In genomic region chr15:41774062-41774872, GRCh38 we compare ENCODE assay signal across 8 cellular contexts. TPM values are rescaled to one million over a fixed set of nuclear protein-coding genes. Genes with fewer than 3 reads are reported as not detected.
DNase-seq lines count a peak whose midpoint lies in the region; ATAC-seq and TF ChIP-seq lines count a peak whose summit lies in the region.

MAPKBP1 (plus strand) TSS chr15:41774484; CDS start chr15:41775276, 792 bp downstream.

- CTCF ChIA-PET in RWPE1 (lab: Yijun Ruan, JAX), result interaction anchor here (0.6 to 5.1 kb wide), 10 partner anchors 30 to 363 kb away, joined by 3 to 59 read pairs (median 6); no protein-coding TSS in a partner anchor

- peak within 1 kb of the TSS; percentile 85 for H3K4me3 Mint-ChIP-seq in activated T-helper 17 cell treated with anti-CD3 and anti-CD28 coated beads, Interleukin-2, amount 50 U/mL, for 72 hours
- H3K4me3 Mint-ChIP-seq in natural killer cell, result peak within 1 kb of the TSS; percentile 97

- H3K4me1 Mint-ChIP-seq in activated T-helper 17 cell treated with anti-CD3 and anti-CD28 coated beads, Interleukin-2, amount 50 U/mL, for 72 hours, result peaks cover 46% of the 10 kb centered on the region
- peaks cover 60 to 63% of the 10 kb centered on the region in 2 donors for H3K4me1 Mint-ChIP-seq in natural killer cell

- peak within 1 kb of the TSS; percentile 77 for H3K27ac Mint-ChIP-seq in activated T-helper 17 cell treated with anti-CD3 and anti-CD28 coated beads, Interleukin-2, amount 50 U/mL, for 72 hours
- H3K27ac Mint-ChIP-seq in natural killer cell, result peak within 1 kb of the TSS; percentile 93 to 94

- intact Hi-C loops in natural killer cell (cut with micrococcal nuclease), result loop anchor here (1.0 to 5.0 kb wide), 8 partner anchors 54 to 1207 kb away; partner anchors contain the start of genes CCDC32, EHD4, JMJD7 and MGA

- peak; percentile 97 for DNase-seq in ELR (ENCODE audit: low read depth)
- DNase-seq in H4 (ENCODE audit: low spot score), result peak; percentile 98
- peak; percentile 92 for DNase-seq in LNCaP clone FGC (ENCODE audit: low read depth)
- peak; percentile 96 for DNase-seq in RWPE1 (ENCODE audit: low spot score)
- DNase-seq in fibroblast of peridontal ligament (ENCODE audit: extremely low read depth), result peak; percentile 98
- peak; percentile 98 for DNase-seq in natural killer cell
- peak; percentile 97 for DNase-seq in stimulated activated naive CD4-positive, alpha-beta T cell treated with Interleukin-2 at 50 U/mL for 16 hours (lab: John Stamatoyannopoulos, UW)

- TF ChIP-seq CTCF in LNCaP clone FGC (IDR thresholded peaks at IDR 0.05; ENCODE audit: control insufficient read depth, extremely low read depth, insufficient read depth) (peak; percentile 92), RWPE1 (conservative IDR thresholded peaks at IDR 0.05; ENCODE audit: low read depth) (peak; percentile 87), natural killer cell (IDR thresholded peaks at IDR 0.05) (peak; percentile 72)

- no peaks in the 10 kb centered on the region for H3K9me3 Mint-ChIP-seq in activated T-helper 17 cell treated with anti-CD3 and anti-CD28 coated beads, Interleukin-2, amount 50 U/mL, for 72 hours
- no peaks in the 10 kb centered on the region for H3K9me3 Mint-ChIP-seq in natural killer cell

- H3K36me3 Mint-ChIP-seq in activated T-helper 17 cell treated with anti-CD3 and anti-CD28 coated beads, Interleukin-2, amount 50 U/mL, for 72 hours (ENCODE audit: low read depth), result peaks cover 16% of the 10 kb centered on the region
- H3K36me3 Mint-ChIP-seq in natural killer cell, result no peaks in the 10 kb centered on the region

- peak; percentile 89 for ATAC-seq in activated T-helper 17 cell treated with anti-CD3 and anti-CD28 coated beads, Interleukin-2, amount 50 U/mL, for 72 hours (replicated peaks)
- peak; percentile 90 to 97 (median 91) for ATAC-seq in natural killer cell

- peak within 1 kb of the TSS; percentile 94 for H3K27ac ChIP-seq in RWPE1

- POLR2A ChIA-PET in RWPE1 (lab: Yijun Ruan, JAX; ENCODE audit: low non-redundant PET), result interaction anchor here (0.6 to 1.7 kb wide), 8 partner anchors 10 to 336 kb away, joined by 3 to 5 read pairs (median 4); no protein-coding TSS in a partner anchor

- peak within 1 kb of the TSS; percentile 84 for H3K4me3 ChIP-seq in LNCaP clone FGC (ENCODE audit: low read depth, low read length)

- H3K27me3 Mint-ChIP-seq in activated T-helper 17 cell treated with anti-CD3 and anti-CD28 coated beads, Interleukin-2, amount 50 U/mL, for 72 hours, result no peaks in the 10 kb centered on the region
- H3K27me3 Mint-ChIP-seq in natural killer cell (ENCODE audit: low read depth in 2 of 2), result no peaks in the 10 kb centered on the region

RNA-seq across cellular contexts. Expression of gene MAPKBP1, which starts in this region (rescaled TPM):
- total RNA-seq in H4 (2014; rRNA removed; shearing (Covaris generic)), result 4.1 and 4.4 TPM in 2 replicates
- 10 to 100 TPM; 33.7 to 45.5 TPM for total RNA-seq in activated T-helper 17 cell treated with anti-CD3 and anti-CD28 coated beads, Interleukin-2, amount 50 U/mL, for 72 hours
- total RNA-seq in natural killer cell, result 10 to 100 TPM; 44.8 to 55.4 (median 49.0) TPM

Comparison
In these comparisons a context has a peak if more than half of its experiments do, and no peak if none do; other contexts are left out.
1. Peak in every context shown above with its lines: DNase-seq, ATAC-seq, H3K4me3 ChIP-seq and H3K27ac ChIP-seq.